In the genomic region with DNA sequence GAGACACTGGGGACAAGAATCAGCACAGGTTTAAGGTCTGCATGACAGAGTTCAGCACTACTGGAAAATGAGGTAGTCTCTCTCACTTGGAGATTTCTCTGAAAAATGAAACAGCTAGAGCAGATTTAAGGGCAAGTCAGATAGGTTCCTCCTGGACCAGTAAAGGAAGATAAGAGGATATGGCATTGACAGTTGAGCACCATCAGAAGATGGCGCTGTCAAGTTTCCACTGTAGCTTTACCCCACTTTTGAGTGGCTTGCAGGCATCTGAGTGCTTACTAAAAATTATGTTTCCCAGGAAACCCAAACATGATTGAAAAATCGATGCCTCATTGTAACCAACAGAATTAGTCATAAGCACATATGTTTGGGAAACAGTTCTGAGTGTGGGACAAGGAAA, we compare ENCODE assay signal across 16 cellular contexts.
"Had no signal": no experiment of that assay in that cellular context is flagged by ENCODE, and none has a peak within 500 bp of the region (broad histone marks: within the 10 kb centered on the region; RNA-seq: fewer than 3 reads in every experiment).

No MANE protein-coding gene starts in this region.

- H3K27ac ChIP-seq: body of pancreas, colonic mucosa, heart right ventricle, lower lobe of right lung, psoas muscle, right lobe of liver, upper lobe of left lung had no signal

- H3K36me3 Mint-ChIP-seq: activated naive CD8-positive, alpha-beta T cell had no signal

- H3K4me1 ChIP-seq: body of pancreas, colonic mucosa, heart right ventricle, lower lobe of right lung, psoas muscle, right lobe of liver, upper lobe of left lung had no signal

- H3K27ac Mint-ChIP-seq: activated naive CD8-positive, alpha-beta T cell had no signal

- ATAC-seq: body of pancreas; heart right ventricle; left colon; lower lobe of right lung; psoas muscle; right lobe of liver; stimulated activated naive CD8-positive, alpha-beta T cell treated with anti-CD3 and anti-CD28 coated beads, Interleukin-15, Interleukin-2, amounts not matched to agents 100 U/mL and 50 U/mL, for 24 hours had no signal

- H3K9me3 ChIP-seq: body of pancreas, colonic mucosa, heart right ventricle, lower lobe of right lung, psoas muscle, right lobe of liver, upper lobe of left lung had no signal

- H3K27me3 ChIP-seq: body of pancreas, colonic mucosa, heart right ventricle, right lobe of liver, upper lobe of left lung had no signal

- H3K36me3 ChIP-seq: colonic mucosa, heart right ventricle, lower lobe of right lung, right lobe of liver, upper lobe of left lung had no signal

- H3K4me3 ChIP-seq: body of pancreas, colonic mucosa, heart right ventricle, lower lobe of right lung, psoas muscle, right lobe of liver, upper lobe of left lung had no signal

- H3K4me3 Mint-ChIP-seq: activated naive CD8-positive, alpha-beta T cell; neural crest cell had no signal

- DNase-seq: activated CD4-positive, alpha-beta T cell treated with anti-CD3 and anti-CD28 coated beads, Interleukin-2, amount 50 U/mL, for 1 hour; activated CD8-positive, alpha-beta memory T cell treated with anti-CD3 and anti-CD28 coated beads for 24 hours; activated gamma-delta T cell treated with Interleukin-2 at 50 U/mL for 16 hours; amniotic stem cell; body of pancreas; central memory CD4-positive, alpha-beta T cell; colonic mucosa; heart right ventricle; left colon; lower lobe of right lung; psoas muscle; right lobe of liver; stimulated activated naive CD8-positive, alpha-beta T cell treated with anti-CD3 and anti-CD28 coated beads, Interleukin-15, Interleukin-2, amounts not matched to agents 100 U/mL and 50 U/mL, for 24 hours; upper lobe of left lung had no signal

- H3K4me1 Mint-ChIP-seq: neural crest cell had no signal

- H3K9me3 Mint-ChIP-seq: neural crest cell had no signal
